2 cellular contexts compared by ENCODE assay signal in genomic region chr1:9590201-9590600, GRCh38.
TF ChIP-seq lines count a peak whose summit lies in the region.

No MANE protein-coding gene starts in this region.

TF ChIP-seq in IMR-90, 13 proteins besides CTCF, POLR2A, EP300 and RAD21:
- TF ChIP-seq MXI1 (IDR thresholded peaks at IDR 0.05; ENCODE audit: borderline replicate concordance, low read depth, low read length), result no peak
- TF ChIP-seq ELK1 (IDR thresholded peaks at IDR 0.05; ENCODE audit: borderline replicate concordance, low read depth, low read length), result no peak
- no peak for TF ChIP-seq CEBPB (IDR thresholded peaks at IDR 0.05; ENCODE audit: low read depth, low read length)
- no peak for TF ChIP-seq USF2 (IDR thresholded peaks at IDR 0.05; ENCODE audit: low read depth, low read length)
- TF ChIP-seq RCOR1 (IDR thresholded peaks at IDR 0.05; ENCODE audit: insufficient replicate concordance, low read length), result no peak
- TF ChIP-seq RFX5 (IDR thresholded peaks at IDR 0.05; ENCODE audit: low read depth, low read length), result no peak
- TF ChIP-seq MAFK (IDR thresholded peaks at IDR 0.05; ENCODE audit: low read depth, low read length), result no peak

TF ChIP-seq in GM12878, 131 proteins besides CTCF, POLR2A, EP300 and RAD21:
- TF ChIP-seq MEF2B (IDR thresholded peaks at IDR 0.05; ENCODE audit: partially characterized antibody, poor library complexity, severe bottlenecking) (peak; percentile 29), STAT3 (IDR thresholded peaks at IDR 0.05; ENCODE audit: low read depth, low read length) (no peak)
